35 cellular contexts compared by ENCODE assay signal in the genomic region with DNA sequence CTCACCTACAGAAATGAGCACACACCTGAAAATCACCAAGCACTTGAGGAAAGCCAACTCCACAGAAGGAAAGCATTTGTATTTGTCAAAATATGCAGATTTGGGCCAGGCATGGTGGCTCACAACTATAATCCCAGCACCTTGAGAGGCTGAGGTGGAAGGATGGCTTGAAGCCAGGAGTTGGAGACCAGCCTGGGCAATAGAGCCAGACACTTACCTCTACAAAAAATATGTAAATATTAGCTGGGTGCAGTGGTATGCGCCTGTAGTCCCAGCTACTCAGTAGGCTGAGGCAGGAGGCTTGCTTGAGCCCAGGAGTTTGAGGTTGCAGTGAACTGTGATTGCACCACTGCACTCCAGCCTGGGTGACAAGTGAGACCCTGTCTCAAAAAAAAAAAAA. TPM values are rescaled to one million over a fixed set of nuclear protein-coding genes. Genes with fewer than 3 reads are reported as not detected.
"Had no signal": no experiment of that assay in that cellular context is flagged by ENCODE, and none has a peak within 500 bp of the region (broad histone marks: within the 10 kb centered on the region; RNA-seq: fewer than 3 reads in every experiment).

No MANE protein-coding gene starts in this region.

- H3K27ac Mint-ChIP-seq: activated CD4-positive, alpha-beta memory T cell treated with anti-CD3 and anti-CD28 coated beads for 36 hours; activated CD4-positive, alpha-beta T cell treated with anti-CD3 and anti-CD28 coated beads for 36 hours; activated CD4-positive, alpha-beta T cell treated with anti-CD3 and anti-CD28 coated beads, Interleukin-2, amount 10 ng/mL, durations not matched to agents 24 days and 14 days; activated CD8-positive, alpha-beta memory T cell treated with anti-CD3 and anti-CD28 coated beads, Interleukin-2, amount 10 ng/mL, durations not matched to agents 7 days and 5 days; activated CD8-positive, alpha-beta T cell treated with anti-CD3 and anti-CD28 coated beads, Interleukin-2, amount 10 ng/mL, durations not matched to agents 7 days and 5 days; activated naive CD4-positive, alpha-beta T cell treated with anti-CD3 and anti-CD28 coated beads, Interleukin-2, amount 10 ng/mL, durations not matched to agents 7 days and 5 days; activated naive CD8-positive, alpha-beta T cell treated with anti-CD3 and anti-CD28 coated beads, Interleukin-2, amount 10 ng/mL, durations not matched to agents 7 days and 5 days; brain; T-helper 17 cell; T-helper 2 cell treated with Interferon-gamma antibody and Interleukin-4, amounts not matched to agents 5 μg/mL and 100 μg/mL, for 36 hours had no signal

- H3K36me3 ChIP-seq: ascending aorta, breast epithelium, cardiac muscle cell, esophagus muscularis mucosa, gastrocnemius medialis, heart left ventricle had no signal

- DNase-seq: activated CD4-positive, alpha-beta memory T cell treated with anti-CD3 and anti-CD28 coated beads for 36 hours; activated CD4-positive, alpha-beta T cell treated with anti-CD3 and anti-CD28 coated beads for 36 hours; activated CD4-positive, alpha-beta T cell treated with anti-CD3 and anti-CD28 coated beads, Interleukin-2, amount 10 ng/mL, durations not matched to agents 24 days and 14 days; activated CD4-positive, CD25-positive, alpha-beta regulatory T cell; activated CD4-positive, CD25-positive, alpha-beta regulatory T cell treated with anti-CD3 and anti-CD28 coated beads, Interleukin-2, amount 50 U/mL, for 72 hours; activated CD8-positive, alpha-beta memory T cell treated with anti-CD3 and anti-CD28 coated beads, Interleukin-2, amount 10 ng/mL, durations not matched to agents 7 days and 5 days; activated CD8-positive, alpha-beta memory T cell treated with anti-CD3 and anti-CD28 coated beads, Interleukin-2, amount 50 U/mL, for 4 hours; activated CD8-positive, alpha-beta T cell treated with anti-CD3 and anti-CD28 coated beads, Interleukin-2, amount 10 ng/mL, durations not matched to agents 7 days and 5 days; activated gamma-delta T cell; activated naive CD4-positive, alpha-beta T cell; activated naive CD4-positive, alpha-beta T cell treated with anti-CD3 and anti-CD28 coated beads, Interleukin-2, amount 10 ng/mL, durations not matched to agents 7 days and 5 days; activated naive CD8-positive, alpha-beta T cell treated with anti-CD3 and anti-CD28 coated beads, Interleukin-2, amount 10 ng/mL, durations not matched to agents 7 days and 5 days; activated T-cell treated with anti-CD3 and anti-CD28 coated beads, Interleukin-2, amount 50 U/mL, for 1 hour; activated T-cell treated with anti-CD3 and anti-CD28 coated beads, Interleukin-2, amount 50 U/mL, for 48 hours; central memory CD4-positive, alpha-beta T cell; cortex of kidney; dermis blood vessel endothelial cell; effector CD4-positive, alpha-beta T cell; effector memory CD8-positive, alpha-beta T cell; erythroblast; foreskin keratinocyte; gastrocnemius medialis; glutamatergic neuron; heart left ventricle; T-helper 1 cell; T-helper 17 cell; T1000 had no signal

- H3K4me1 ChIP-seq: breast epithelium, foreskin keratinocyte had no signal

- H3K9me3 Mint-ChIP-seq: activated CD4-positive, alpha-beta memory T cell treated with anti-CD3 and anti-CD28 coated beads for 36 hours; activated CD4-positive, alpha-beta T cell treated with anti-CD3 and anti-CD28 coated beads, Interleukin-2, amount 10 ng/mL, durations not matched to agents 24 days and 14 days; activated naive CD4-positive, alpha-beta T cell treated with anti-CD3 and anti-CD28 coated beads, Interleukin-2, amount 10 ng/mL, durations not matched to agents 7 days and 5 days; activated naive CD4-positive, alpha-beta T cell treated with anti-CD3 and anti-CD28 coated beads, Interleukin-2, amount 50 U/mL, for 72 hours; activated naive CD8-positive, alpha-beta T cell treated with anti-CD3 and anti-CD28 coated beads, Interleukin-2, amount 10 ng/mL, durations not matched to agents 7 days and 5 days; brain; effector memory CD8-positive, alpha-beta T cell; T-helper 2 cell treated with Interferon-gamma antibody and Interleukin-4, amounts not matched to agents 5 μg/mL and 100 μg/mL, for 36 hours had no signal

- H3K27me3 ChIP-seq: ascending aorta, breast epithelium, cardiac muscle cell, esophagus muscularis mucosa, gastrocnemius medialis, heart left ventricle had no signal

- H3K27ac ChIP-seq: ascending aorta, breast epithelium, cardiac muscle cell, esophagus muscularis mucosa, foreskin keratinocyte, gastrocnemius medialis, heart left ventricle had no signal

- H3K27me3 Mint-ChIP-seq: activated CD4-positive, alpha-beta memory T cell treated with anti-CD3 and anti-CD28 coated beads for 36 hours; brain; effector memory CD8-positive, alpha-beta T cell had no signal

- H3K36me3 Mint-ChIP-seq: activated CD4-positive, alpha-beta memory T cell treated with anti-CD3 and anti-CD28 coated beads for 36 hours; activated CD8-positive, alpha-beta memory T cell treated with anti-CD3 and anti-CD28 coated beads, Interleukin-2, amount 10 ng/mL, durations not matched to agents 7 days and 5 days; activated naive CD4-positive, alpha-beta T cell treated with anti-CD3 and anti-CD28 coated beads, Interleukin-2, amount 10 ng/mL, durations not matched to agents 7 days and 5 days; activated naive CD4-positive, alpha-beta T cell treated with anti-CD3 and anti-CD28 coated beads, Interleukin-2, amount 50 U/mL, for 72 hours; activated naive CD8-positive, alpha-beta T cell treated with anti-CD3 and anti-CD28 coated beads, Interleukin-2, amount 10 ng/mL, durations not matched to agents 7 days and 5 days; brain had no signal

- H3K4me3 ChIP-seq: ascending aorta, breast epithelium, cardiac muscle cell, esophagus muscularis mucosa, gastrocnemius medialis, heart left ventricle had no signal

- H3K9me3 ChIP-seq: ascending aorta, breast epithelium, esophagus muscularis mucosa, gastrocnemius medialis, heart left ventricle had no signal

- H3K4me3 Mint-ChIP-seq: activated CD4-positive, alpha-beta memory T cell treated with anti-CD3 and anti-CD28 coated beads for 36 hours; activated CD4-positive, alpha-beta T cell treated with anti-CD3 and anti-CD28 coated beads for 36 hours; activated CD4-positive, alpha-beta T cell treated with anti-CD3 and anti-CD28 coated beads, Interleukin-2, amount 10 ng/mL, durations not matched to agents 24 days and 14 days; activated CD8-positive, alpha-beta memory T cell treated with anti-CD3 and anti-CD28 coated beads, Interleukin-2, amount 10 ng/mL, durations not matched to agents 7 days and 5 days; activated CD8-positive, alpha-beta T cell treated with anti-CD3 and anti-CD28 coated beads, Interleukin-2, amount 10 ng/mL, durations not matched to agents 7 days and 5 days; activated naive CD4-positive, alpha-beta T cell treated with anti-CD3 and anti-CD28 coated beads, Interleukin-2, amount 10 ng/mL, durations not matched to agents 7 days and 5 days; activated naive CD8-positive, alpha-beta T cell treated with anti-CD3 and anti-CD28 coated beads, Interleukin-2, amount 10 ng/mL, durations not matched to agents 7 days and 5 days; brain; effector memory CD8-positive, alpha-beta T cell; T-helper 17 cell; T-helper 2 cell treated with Interferon-gamma antibody and Interleukin-4, amounts not matched to agents 5 μg/mL and 100 μg/mL, for 36 hours had no signal

- ATAC-seq: activated CD4-positive, alpha-beta T cell treated with anti-CD3 and anti-CD28 coated beads for 36 hours; activated CD8-positive, alpha-beta memory T cell treated with anti-CD3 and anti-CD28 coated beads, Interleukin-2, amount 10 ng/mL, durations not matched to agents 7 days and 5 days; activated CD8-positive, alpha-beta T cell treated with anti-CD3 and anti-CD28 coated beads, Interleukin-2, amount 10 ng/mL, durations not matched to agents 7 days and 5 days; activated naive CD4-positive, alpha-beta T cell treated with anti-CD3 and anti-CD28 coated beads, Interleukin-2, amount 50 U/mL, for 72 hours; effector memory CD8-positive, alpha-beta T cell; foreskin keratinocyte; gastrocnemius medialis; heart left ventricle; T-helper 17 cell had no signal

RNA-seq across cellular contexts. Expression of gene RLBP1, which starts 12.3 kb away (rescaled TPM):
- total RNA-seq: activated CD4-positive, alpha-beta memory T cell treated with anti-CD3 and anti-CD28 coated beads for 36 hours; activated CD4-positive, alpha-beta T cell treated with anti-CD3 and anti-CD28 coated beads for 36 hours; activated CD4-positive, alpha-beta T cell treated with anti-CD3 and anti-CD28 coated beads, Interleukin-2, amount 10 ng/mL, durations not matched to agents 24 days and 14 days; activated CD8-positive, alpha-beta memory T cell treated with anti-CD3 and anti-CD28 coated beads for 36 hours; activated CD8-positive, alpha-beta memory T cell treated with anti-CD3 and anti-CD28 coated beads, Interleukin-2, amount 10 ng/mL, durations not matched to agents 7 days and 5 days; activated CD8-positive, alpha-beta T cell treated with anti-CD3 and anti-CD28 coated beads, Interleukin-2, amount 10 ng/mL, durations not matched to agents 7 days and 5 days; activated naive CD4-positive, alpha-beta T cell treated with anti-CD3 and anti-CD28 coated beads, Interleukin-2, amount 50 U/mL, for 72 hours; activated naive CD8-positive, alpha-beta T cell treated with anti-CD3 and anti-CD28 coated beads, Interleukin-2, amount 10 ng/mL, durations not matched to agents 7 days and 5 days; ascending aorta; breast epithelium; cardiac muscle cell; dermis blood vessel endothelial cell; foreskin keratinocyte; gastrocnemius medialis; heart left ventricle; T-helper 17 cell had no signal
- polyA plus RNA-seq: foreskin keratinocyte, heart left ventricle had no signal

RNA-seq across cellular contexts. Expression of gene FANCI, which starts 34.7 kb away (rescaled TPM):
- total RNA-seq: ascending aorta had no signal
